21 cellular contexts compared by ENCODE assay signal in genomic region chr12:53113307-53113706, GRCh38. TPM values are rescaled to one million over a fixed set of nuclear protein-coding genes. Genes with fewer than 3 reads are reported as not detected.
"Had no signal": no experiment of that assay in that cellular context is flagged by ENCODE, and none has a peak within 500 bp of the region (broad histone marks: within the 10 kb centered on the region; RNA-seq: fewer than 3 reads in every experiment).

No MANE protein-coding gene starts in this region.

- H3K27ac Mint-ChIP-seq: stimulated activated memory B cell treated with anti-CD40 and anti-IgM and Interleukin-4, amounts not matched to agents 10 μg/mL and 1 μg/mL and 100 μg/mL, for 72 hours; T-helper 2 cell treated with Interferon-gamma antibody and Interleukin-4, amounts not matched to agents 5 μg/mL and 100 μg/mL, for 36 hours had no signal

- H3K4me3 ChIP-seq: colonic mucosa, esophagus squamous epithelium, tibial nerve, vagina had no signal

- H3K27me3 Mint-ChIP-seq: stimulated activated memory B cell treated with anti-CD40 and anti-IgM and Interleukin-4, amounts not matched to agents 10 μg/mL and 1 μg/mL and 100 μg/mL, for 72 hours had no signal

- H3K36me3 Mint-ChIP-seq: stimulated activated memory B cell treated with anti-CD40 and anti-IgM and Interleukin-4, amounts not matched to agents 10 μg/mL and 1 μg/mL and 100 μg/mL, for 72 hours had no signal

- H3K27ac ChIP-seq: colonic mucosa, esophagus squamous epithelium, tibial nerve, vagina had no signal

- DNase-seq: activated CD4-positive, CD25-positive, alpha-beta regulatory T cell; activated effector memory CD4-positive, alpha-beta T cell treated with Interleukin-2 at 50 U/mL for 16 hours; activated naive CD4-positive, alpha-beta T cell treated with anti-CD3 and anti-CD28 coated beads, Interleukin-2, amount 50 U/mL, for 16 hours; activated T-cell treated with anti-CD3 and anti-CD28 coated beads, Interleukin-2, amount 50 U/mL, for 4 hours; colonic mucosa; esophagus squamous epithelium; foreskin fibroblast; stimulated activated CD4-positive, alpha-beta T cell treated with anti-CD3 and anti-CD28 coated beads, Interleukin-12 subunit alpha, Interleukin-12 subunit beta, amount 100 ng/mL, for 4 hours; SW 1271 had no signal

- H3K9me3 ChIP-seq: colonic mucosa, esophagus squamous epithelium, tibial nerve, vagina had no signal

- H3K9me3 Mint-ChIP-seq: activated T-cell treated with anti-CD3 and anti-CD28 coated beads, Interleukin-2, amount 50 U/mL, for 4 hours; neural crest cell; stimulated activated memory B cell treated with anti-CD40 and anti-IgM and Interleukin-4, amounts not matched to agents 10 μg/mL and 1 μg/mL and 100 μg/mL, for 72 hours; T-helper 2 cell treated with Interferon-gamma antibody and Interleukin-4, amounts not matched to agents 5 μg/mL and 100 μg/mL, for 36 hours had no signal

- H3K36me3 ChIP-seq: colonic mucosa, esophagus squamous epithelium, tibial nerve, vagina had no signal

- H3K4me3 Mint-ChIP-seq: activated T-cell treated with anti-CD3 and anti-CD28 coated beads, Interleukin-2, amount 50 U/mL, for 4 hours; neural crest cell; stimulated activated memory B cell treated with anti-CD40 and anti-IgM and Interleukin-4, amounts not matched to agents 10 μg/mL and 1 μg/mL and 100 μg/mL, for 72 hours; T-helper 2 cell treated with Interferon-gamma antibody and Interleukin-4, amounts not matched to agents 5 μg/mL and 100 μg/mL, for 36 hours had no signal

- H3K27me3 ChIP-seq: colonic mucosa, esophagus squamous epithelium, tibial nerve, vagina had no signal

- ATAC-seq: activated T-cell treated with anti-CD3 and anti-CD28 coated beads, Interleukin-2, amount 50 U/mL, for 4 hours; stimulated activated memory B cell treated with anti-CD40 and anti-IgM and Interleukin-4, amounts not matched to agents 10 μg/mL and 1 μg/mL and 100 μg/mL, for 72 hours had no signal

- H3K4me1 Mint-ChIP-seq: neural crest cell; stimulated activated memory B cell treated with anti-CD40 and anti-IgM and Interleukin-4, amounts not matched to agents 10 μg/mL and 1 μg/mL and 100 μg/mL, for 72 hours had no signal

- H3K4me1 ChIP-seq: colonic mucosa, esophagus squamous epithelium, tibial nerve, vagina had no signal

RNA-seq across cellular contexts. Expression of gene SOAT2, which starts 10.0 kb away (rescaled TPM):
- total RNA-seq: astrocyte, bronchial epithelial cell, endothelial cell of umbilical vein, esophagus squamous epithelium, kidney epithelial cell, myocyte, neural crest cell, osteocyte, pulmonary artery endothelial cell had no signal
- polyA plus RNA-seq: endothelial cell of umbilical vein had no signal
